ENCODE assay signal across 1 cellular context in genomic region chr14:65052832-65053231, GRCh38.
TF ChIP-seq lines count a peak whose summit lies in the region.

No MANE protein-coding gene starts in this region.

TF ChIP-seq in H1, 55 proteins besides CTCF, POLR2A, EP300 and RAD21 (continued from another document):
- TF ChIP-seq JUN (IDR thresholded peaks at IDR 0.05; ENCODE audit: low read depth, low read length) (no peak), FOSL1 (IDR thresholded peaks at IDR 0.05; ENCODE audit: insufficient read depth, low read depth, low read length) (no peak), E2F6 (IDR thresholded peaks at IDR 0.05) (no peak), BACH1 (IDR thresholded peaks at IDR 0.05; ENCODE audit: low read length) (no peak), TAF1 (IDR thresholded peaks at IDR 0.05; ENCODE audit: low read depth, low read length) (no peak), GABPA (IDR thresholded peaks at IDR 0.05; ENCODE audit: borderline replicate concordance, insufficient read depth, low read length) (no peak)
